ENCODE assay signal across 20 cellular contexts in genomic region chr7:102377-102711, GRCh38.
DNase-seq lines count a peak whose midpoint lies in the region; ATAC-seq and TF ChIP-seq lines count a peak whose summit lies in the region.
"Had no signal": no experiment of that assay in that cellular context is flagged by ENCODE, and none has a peak within 500 bp of the region (broad histone marks: within the 10 kb centered on the region; RNA-seq: fewer than 3 reads in every experiment).

No MANE protein-coding gene starts in this region.

- peaks cover 11% of the 10 kb centered on the region for H3K4me1 Mint-ChIP-seq in CD4-positive, alpha-beta T cell (ENCODE audit: low read depth)
- H3K4me1 Mint-ChIP-seq in immature natural killer cell, result peaks cover 4 to 5% of the 10 kb centered on the region in 2 donors
- no peaks in the 10 kb centered on the region for H3K4me1 Mint-ChIP-seq in activated T-helper 17 cell treated with anti-CD3 and anti-CD28 coated beads, Interleukin-2, amount 50 U/mL, for 72 hours
- H3K4me1 Mint-ChIP-seq: neural progenitor cell had no signal

- peaks cover 0 to 50% (median 13%) of the 10 kb centered on the region in 10 experiments; a peak in 14 of 20 replicates for H3K4me1 ChIP-seq in BLaER1 treated with 17β-estradiol and CSF1 and Interleukin-3, amounts not matched to agents 10 nM and 100 nM
- peaks cover 36% of the 10 kb centered on the region for H3K4me1 ChIP-seq in RWPE2 (ENCODE audit: insufficient read depth, poor library complexity, severe bottlenecking)
- H3K4me1 ChIP-seq: colonic mucosa, neural progenitor cell, sigmoid colon, tibial artery had no signal

- intact Hi-C loops in CD4-positive, alpha-beta T cell (cut with DNase I, micrococcal nuclease), result no loop called here

- ATAC-seq in CD4-positive, alpha-beta T cell (ENCODE audit: poor library complexity), result no peak
- ATAC-seq in RWPE2 (ENCODE audit: low read depth), result no peak
- ATAC-seq in activated T-helper 17 cell treated with anti-CD3 and anti-CD28 coated beads, Interleukin-2, amount 50 U/mL, for 72 hours (replicated peaks), result no peak
- ATAC-seq in esophagus mucosa, result no peak
- ATAC-seq: K562; stimulated activated naive CD8-positive, alpha-beta T cell treated with anti-CD3 and anti-CD28 coated beads, Interleukin-15, Interleukin-2, amounts not matched to agents 100 U/mL and 50 U/mL, for 24 hours had no signal

- no peaks in the 10 kb centered on the region for H3K36me3 Mint-ChIP-seq in CD4-positive, alpha-beta T cell (ENCODE audit: low read depth)
- no peaks in the 10 kb centered on the region for H3K36me3 Mint-ChIP-seq in immature natural killer cell
- H3K36me3 Mint-ChIP-seq in activated T-helper 17 cell treated with anti-CD3 and anti-CD28 coated beads, Interleukin-2, amount 50 U/mL, for 72 hours (ENCODE audit: low read depth), result no peaks in the 10 kb centered on the region
- H3K36me3 Mint-ChIP-seq: brain, neural progenitor cell had no signal

- H4K20me1 ChIP-seq in BLaER1 treated with 17β-estradiol and CSF1 and Interleukin-3, amounts not matched to agents 10 nM and 100 nM, result no peaks in the 10 kb centered on the region

- peak overlapping the region; percentile 36 for H3K27ac Mint-ChIP-seq in CD4-positive, alpha-beta T cell
- peak overlapping the region in 5 of 6 donors; percentile 25 to 93 (median 78) for H3K27ac Mint-ChIP-seq in immature natural killer cell
- no peak overlapping the region for H3K27ac Mint-ChIP-seq in activated T-helper 17 cell treated with anti-CD3 and anti-CD28 coated beads, Interleukin-2, amount 50 U/mL, for 72 hours
- H3K27ac Mint-ChIP-seq: neural progenitor cell had no signal

- CTCF ChIA-PET in CD4-positive, alpha-beta T cell (lab: Charles Lee), result no interaction called here

- H3K27me3 ChIP-seq in BLaER1 treated with 17β-estradiol and CSF1 and Interleukin-3, amounts not matched to agents 10 nM and 100 nM, result no peaks in the 10 kb centered on the region
- H3K27me3 ChIP-seq in CD4-positive, alpha-beta T cell (ENCODE audit: control insufficient read depth, insufficient read depth, low read length), result no peaks in the 10 kb centered on the region
- no peaks in the 10 kb centered on the region for H3K27me3 ChIP-seq in RWPE2 (ENCODE audit: insufficient read depth, poor library complexity, severe bottlenecking)
- H3K27me3 ChIP-seq: colonic mucosa, neural progenitor cell, sigmoid colon, SJSA1, tibial artery had no signal

- 0 out of 20 replicates have a peak overlapping the region, but pooled peaks of 2 of the 10 experiments have one; percentile 19 to 24 for H3K4me3 ChIP-seq in BLaER1 treated with 17β-estradiol and CSF1 and Interleukin-3, amounts not matched to agents 10 nM and 100 nM
- no peak overlapping the region for H3K4me3 ChIP-seq in RWPE2 (ENCODE audit: severe bottlenecking)
- H3K4me3 ChIP-seq: colonic mucosa, K562, neural progenitor cell, sigmoid colon, SJSA1, tibial artery had no signal

- H3K9me3 Mint-ChIP-seq in CD4-positive, alpha-beta T cell, result peaks cover 2% of the 10 kb centered on the region
- peaks cover 0 to 15% (median 0%) of the 10 kb centered on the region in 6 donors for H3K9me3 Mint-ChIP-seq in immature natural killer cell
- peaks cover 7% of the 10 kb centered on the region for H3K9me3 Mint-ChIP-seq in activated T-helper 17 cell treated with anti-CD3 and anti-CD28 coated beads, Interleukin-2, amount 50 U/mL, for 72 hours

- H3K9ac ChIP-seq in BLaER1 treated with 17β-estradiol and CSF1 and Interleukin-3, amounts not matched to agents 10 nM and 100 nM, result peak overlapping the region in 2 of 11 experiments; percentile 37 to 54; a peak in 2 of 22 replicates
- H3K9ac ChIP-seq: neural progenitor cell had no signal

- no peak for DNase-seq in CD4-positive, alpha-beta T cell
- DNase-seq in RWPE2 (ENCODE audit: low spot score) (no peak), immature natural killer cell (no peak), GOT3 (lab: John Stamatoyannopoulos, UW) (no peak)
- DNase-seq: activated CD4-positive, alpha-beta T cell treated with anti-CD3 and anti-CD28 coated beads for 48 hours; activated effector memory CD4-positive, alpha-beta T cell treated with anti-CD3 and anti-CD28 coated beads, Interleukin-2, amount 50 U/mL, for 16 hours; colonic mucosa; COR-L47; NCI-H1417; NCI-H2081 treated with DMSO at 0.1 percent for 48 hours; sigmoid colon; stimulated activated naive CD8-positive, alpha-beta T cell treated with anti-CD3 and anti-CD28 coated beads, Interleukin-15, Interleukin-2, amounts not matched to agents 100 U/mL and 50 U/mL, for 24 hours; tibial artery had no signal

- TF ChIP-seq CTCF in CD4-positive, alpha-beta T cell (IDR thresholded peaks at IDR 0.05), result no peak
- TF ChIP-seq CTCF in RWPE2 (IDR thresholded peaks at IDR 0.05; ENCODE audit: poor library complexity, severe bottlenecking), result no peak

- no peaks in the 10 kb centered on the region; a peak in 1 of 22 replicates for H3K36me3 ChIP-seq in BLaER1 treated with 17β-estradiol and CSF1 and Interleukin-3, amounts not matched to agents 10 nM and 100 nM
- no peaks in the 10 kb centered on the region for H3K36me3 ChIP-seq in RWPE2 (ENCODE audit: low read depth)
- H3K36me3 ChIP-seq: colonic mucosa, neural progenitor cell, sigmoid colon, SJSA1, tibial artery had no signal

- peak overlapping the region in 6 of 11 experiments; percentile 22 to 82 (median 52); a peak in 9 of 22 replicates for H3K27ac ChIP-seq in BLaER1 treated with 17β-estradiol and CSF1 and Interleukin-3, amounts not matched to agents 10 nM and 100 nM
- H3K27ac ChIP-seq in CD4-positive, alpha-beta T cell (ENCODE audit: low read depth, low read length), result no peak overlapping the region
- peak overlapping the region; percentile 95 for H3K27ac ChIP-seq in RWPE2 (ENCODE audit: poor library complexity, severe bottlenecking)
- H3K27ac ChIP-seq: colonic mucosa, neural progenitor cell, sigmoid colon, SJSA1, tibial artery had no signal

- H3K4me2 ChIP-seq in BLaER1 treated with 17β-estradiol and CSF1 and Interleukin-3, amounts not matched to agents 10 nM and 100 nM, result peak overlapping the region in 7 of 11 experiments; percentile 0 to 69 (median 40); a peak in 11 of 22 replicates
- H3K4me2 ChIP-seq: neural progenitor cell had no signal

- H3K27me3 Mint-ChIP-seq in CD4-positive, alpha-beta T cell, result peaks cover 14% of the 10 kb centered on the region
- H3K27me3 Mint-ChIP-seq in immature natural killer cell (ENCODE audit: low read depth in 3 of 3), result peaks cover 6 to 20% (median 13%) of the 10 kb centered on the region in 3 donors
- peaks cover 5% of the 10 kb centered on the region for H3K27me3 Mint-ChIP-seq in activated T-helper 17 cell treated with anti-CD3 and anti-CD28 coated beads, Interleukin-2, amount 50 U/mL, for 72 hours

- POLR2A ChIA-PET in CD4-positive, alpha-beta T cell (lab: Charles Lee), result no interaction called here

- no peak overlapping the region for H3K4me3 Mint-ChIP-seq in CD4-positive, alpha-beta T cell
- H3K4me3 Mint-ChIP-seq in immature natural killer cell, result no peak overlapping the region
- no peak overlapping the region for H3K4me3 Mint-ChIP-seq in activated T-helper 17 cell treated with anti-CD3 and anti-CD28 coated beads, Interleukin-2, amount 50 U/mL, for 72 hours
- H3K4me3 Mint-ChIP-seq: brain, neural progenitor cell had no signal

- H3K9me3 ChIP-seq in BLaER1 treated with 17β-estradiol and CSF1 and Interleukin-3, amounts not matched to agents 10 nM and 100 nM (replicated peaks in 1 of 11), result peaks cover 15 to 43% (median 22%) of the 10 kb centered on the region in 11 experiments
- peaks cover 7% of the 10 kb centered on the region for H3K9me3 ChIP-seq in CD4-positive, alpha-beta T cell (ENCODE audit: control insufficient read depth, low read length)
- H3K9me3 ChIP-seq in RWPE2 (ENCODE audit: severe bottlenecking), result peaks cover 2% of the 10 kb centered on the region
- H3K9me3 ChIP-seq: colonic mucosa, sigmoid colon had no signal
